In the genomic region with DNA sequence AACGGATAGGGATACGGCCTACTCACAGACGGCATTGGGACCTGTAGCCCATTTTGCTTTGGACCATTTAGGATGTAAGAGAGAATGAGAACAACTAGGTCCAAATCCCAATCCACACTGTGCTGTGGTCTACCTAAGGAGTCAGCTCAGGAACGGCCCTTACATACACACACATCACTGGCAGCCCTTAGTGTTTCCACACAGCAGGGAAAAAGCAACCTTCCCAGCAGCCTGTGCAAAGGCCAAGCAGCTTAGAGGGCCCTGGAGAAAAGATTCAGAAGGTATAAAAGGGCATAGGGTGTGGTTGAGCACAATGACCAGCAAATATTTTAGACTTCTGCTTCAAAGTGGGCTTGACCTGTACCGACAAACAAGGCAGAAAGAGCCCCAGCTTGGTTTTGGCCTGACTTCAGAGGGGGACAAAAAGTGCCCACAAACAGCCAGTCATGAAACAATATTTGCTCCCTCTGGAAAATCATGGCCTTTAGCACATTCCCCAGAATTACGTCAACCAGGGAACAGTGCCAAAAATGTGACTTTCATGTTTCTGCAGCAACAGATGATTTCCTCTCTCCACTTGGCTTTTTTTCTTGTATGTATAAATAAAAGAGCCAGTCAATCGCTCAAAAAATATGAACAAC, we compare ENCODE assay signal across 16 cellular contexts.
DNase-seq lines count a peak whose midpoint lies in the region; ATAC-seq and TF ChIP-seq lines count a peak whose summit lies in the region.
"Had no signal": no experiment of that assay in that cellular context is flagged by ENCODE, and none has a peak within 500 bp of the region (broad histone marks: within the 10 kb centered on the region; RNA-seq: fewer than 3 reads in every experiment).

No MANE protein-coding gene starts in this region.

- H3K27ac ChIP-seq in breast epithelium = peak overlapping the region; percentile 30 to 45
- H3K27ac ChIP-seq in WERI-Rb-1 = no peak overlapping the region
- H3K27ac ChIP-seq: ovary had no signal

- no peaks in the 10 kb centered on the region for H3K4me1 ChIP-seq in breast epithelium
- H3K4me1 ChIP-seq: uterus had no signal

- no peak overlapping the region for H3K4me3 ChIP-seq in MG63
- H3K4me3 ChIP-seq in breast epithelium = no peak overlapping the region
- no peak overlapping the region for H3K4me3 ChIP-seq in WERI-Rb-1 (ENCODE audit: low read depth, low read length)
- H3K4me3 ChIP-seq: GM12878, ovary, uterus had no signal

- H3K36me3 ChIP-seq in MG63 (no peaks in the 10 kb centered on the region), breast epithelium (no peaks in the 10 kb centered on the region), WERI-Rb-1 (no peaks in the 10 kb centered on the region)
- H3K36me3 ChIP-seq: ovary, uterus had no signal

- H3K4me1 Mint-ChIP-seq in effector memory CD8-positive, alpha-beta T cell (ENCODE audit: low read depth in 2 of 2) = no peaks in the 10 kb centered on the region

- DNase-seq in MG63 (peak; percentile 30), breast epithelium (ENCODE audit: low spot score in 2 of 2) (no peak), iris pigment epithelial cell (ENCODE audit: low read depth) (peak; percentile 22), stromal cell of bone marrow (ENCODE audit: low read depth) (peak; percentile 4), HuH-7 (ENCODE audit: low spot score) (no peak), WERI-Rb-1 (no peak)
- no peak for DNase-seq in activated naive CD4-positive, alpha-beta T cell treated with anti-CD3 and anti-CD28 coated beads, Interleukin-2, amount 50 U/mL, for 72 hours (ENCODE audit: low spot score in 2 of 2)
- DNase-seq in effector memory CD8-positive, alpha-beta T cell = no peak
- DNase-seq: amniotic stem cell, kidney, MV-4-11, NCI-H69 had no signal

- H3K9me3 Mint-ChIP-seq in activated naive CD4-positive, alpha-beta T cell treated with anti-CD3 and anti-CD28 coated beads, Interleukin-2, amount 50 U/mL, for 72 hours = peaks cover 0 to 5% of the 10 kb centered on the region in 2 donors
- H3K9me3 Mint-ChIP-seq in effector memory CD8-positive, alpha-beta T cell = no peaks in the 10 kb centered on the region

- H3K9me3 ChIP-seq in MG63 = no peaks in the 10 kb centered on the region
- H3K9me3 ChIP-seq in breast epithelium = peaks cover 0 to 1% of the 10 kb centered on the region in 2 donors
- H3K9me3 ChIP-seq in WERI-Rb-1 (ENCODE audit: severe bottlenecking) = no peaks in the 10 kb centered on the region
- H3K9me3 ChIP-seq: ovary, uterus had no signal

- H3K36me3 Mint-ChIP-seq in activated naive CD4-positive, alpha-beta T cell treated with anti-CD3 and anti-CD28 coated beads, Interleukin-2, amount 50 U/mL, for 72 hours = no peaks in the 10 kb centered on the region
- H3K36me3 Mint-ChIP-seq in effector memory CD8-positive, alpha-beta T cell (ENCODE audit: insufficient read depth) = no peaks in the 10 kb centered on the region

- ATAC-seq in activated naive CD4-positive, alpha-beta T cell treated with anti-CD3 and anti-CD28 coated beads, Interleukin-2, amount 50 U/mL, for 72 hours = no peak
- ATAC-seq in effector memory CD8-positive, alpha-beta T cell (replicated peaks) = no peak
- ATAC-seq: esophagus mucosa, GM12878 had no signal

- intact Hi-C loops in breast epithelium (cut with DNase I; ENCODE audit: low total_unique reads) = no loop called here

- no peak overlapping the region for H3K4me3 Mint-ChIP-seq in effector memory CD8-positive, alpha-beta T cell

- H3K27me3 Mint-ChIP-seq in effector memory CD8-positive, alpha-beta T cell = no peaks in the 10 kb centered on the region

- TF ChIP-seq POLR2A in breast epithelium (IDR thresholded peaks at IDR 0.05) = no peak

- H3K27me3 ChIP-seq in MG63 (no peaks in the 10 kb centered on the region), breast epithelium (peaks cover 0 to 19% of the 10 kb centered on the region in 2 donors), WERI-Rb-1 (ENCODE audit: insufficient read depth, low read depth, severe bottlenecking) (peaks cover 20% of the 10 kb centered on the region)
- H3K27me3 ChIP-seq: ovary, uterus had no signal

- no peak overlapping the region for H3K27ac Mint-ChIP-seq in activated naive CD4-positive, alpha-beta T cell treated with anti-CD3 and anti-CD28 coated beads, Interleukin-2, amount 50 U/mL, for 72 hours
- H3K27ac Mint-ChIP-seq in effector memory CD8-positive, alpha-beta T cell = no peak overlapping the region

- TF ChIP-seq CTCF in breast epithelium (IDR thresholded peaks at IDR 0.05) = no peak
- no peak for TF ChIP-seq CTCF in WERI-Rb-1 (IDR thresholded peaks at IDR 0.05; ENCODE audit: low read depth, low read length)

Comparison
In these comparisons a context has a peak if more than half of its experiments do, and no peak if none do; other contexts are left out.
1. DNase-seq: peak in MG63 (single experiment), iris pigment epithelial cell (single experiment) and stromal cell of bone marrow (single experiment); none in breast epithelium (0 of 2), HuH-7 (single experiment), WERI-Rb-1 (single experiment), activated naive CD4-positive, alpha-beta T cell treated with anti-CD3 and anti-CD28 coated beads, Interleukin-2, amount 50 U/mL, for 72 hours (0 of 2) and effector memory CD8-positive, alpha-beta T cell (0 of 3).